ENCODE assay signal across 11 cellular contexts in the genomic region with DNA sequence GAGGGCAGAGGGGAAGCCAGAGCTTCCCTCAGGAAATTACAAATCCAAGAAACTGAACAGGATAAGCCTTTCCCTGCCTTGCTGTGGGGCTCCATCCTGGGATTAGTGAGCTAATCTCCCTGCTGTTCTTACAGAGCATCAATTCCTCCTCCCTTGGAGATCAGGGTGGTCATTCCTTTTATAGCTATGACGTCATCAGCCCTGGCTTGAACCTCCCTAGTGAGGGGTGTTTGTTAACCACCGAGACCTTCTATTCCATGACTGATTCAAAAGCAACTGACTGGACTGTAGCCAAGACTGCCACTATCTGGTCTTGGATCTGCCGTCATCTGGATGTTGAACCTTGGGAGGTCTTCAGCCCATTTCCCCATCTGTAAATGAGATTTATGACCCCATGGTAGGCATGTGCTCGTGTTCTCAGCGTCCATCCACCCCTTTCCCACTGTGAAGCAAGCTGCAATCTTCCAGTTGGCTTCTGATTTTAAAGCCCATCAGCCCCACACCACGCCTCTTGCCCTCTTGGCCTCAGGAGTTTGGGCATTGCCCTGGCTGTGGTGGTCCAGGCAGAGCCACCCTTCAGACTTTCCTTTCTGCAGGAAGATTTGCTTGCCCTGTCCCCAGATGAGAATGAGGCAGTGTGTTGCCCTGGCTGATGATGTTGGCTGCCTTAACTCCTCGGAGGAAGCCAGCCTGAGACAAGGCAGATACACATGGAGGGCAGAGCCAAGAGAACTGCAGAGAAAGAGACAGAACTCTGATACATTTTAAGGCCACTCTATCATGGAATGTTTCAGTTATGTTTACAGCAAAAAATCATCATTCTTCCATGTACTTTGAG. TPM values are rescaled to one million over a fixed set of nuclear protein-coding genes. Genes with fewer than 3 reads are reported as not detected.
DNase-seq lines count a peak whose midpoint lies in the region; ATAC-seq and TF ChIP-seq lines count a peak whose summit lies in the region.
"Had no signal": no experiment of that assay in that cellular context is flagged by ENCODE, and none has a peak within 500 bp of the region (broad histone marks: within the 10 kb centered on the region; RNA-seq: fewer than 3 reads in every experiment).

No MANE protein-coding gene starts in this region.

- H3K9me3 ChIP-seq in SJSA1 (replicated peaks) = no peaks in the 10 kb centered on the region

- H3K9me3 Mint-ChIP-seq in natural killer cell treated with Interleukin-12 subunit alpha and Interleukin-12 subunit beta and Interleukin-15 and Interleukin-18, amount 100 ng/mL, for 72 hours = no peaks in the 10 kb centered on the region
- H3K9me3 Mint-ChIP-seq in immature natural killer cell = no peaks in the 10 kb centered on the region
- H3K9me3 Mint-ChIP-seq: activated naive CD4-positive, alpha-beta T cell treated with anti-CD3 and anti-CD28 coated beads, Interleukin-2, amount 50 U/mL, for 72 hours had no signal

- ATAC-seq in foreskin keratinocyte = peak; percentile 8
- ATAC-seq in natural killer cell treated with Interleukin-12 subunit alpha and Interleukin-12 subunit beta and Interleukin-15 and Interleukin-18, amount 100 ng/mL, for 72 hours = no peak

- peaks cover 20 to 32% of the 10 kb centered on the region in 2 donors for H3K27me3 Mint-ChIP-seq in natural killer cell treated with Interleukin-12 subunit alpha and Interleukin-12 subunit beta and Interleukin-15 and Interleukin-18, amount 100 ng/mL, for 72 hours
- peaks cover 2 to 17% (median 8%) of the 10 kb centered on the region in 3 donors for H3K27me3 Mint-ChIP-seq in immature natural killer cell (ENCODE audit: low read depth in 3 of 3)

- H3K36me3 ChIP-seq in SJSA1 (no peaks in the 10 kb centered on the region), rectal smooth muscle tissue (ENCODE audit: control insufficient read depth, insufficient read depth, low read length) (no peaks in the 10 kb centered on the region)

- peak; percentile 63 for DNase-seq in ELF-1 (ENCODE audit: low read depth, low spot score)
- peak; percentile 82 to 85 for DNase-seq in SJSA1 (ENCODE audit: low read depth in 1 of 2, low spot score in 2 of 2)
- DNase-seq in foreskin keratinocyte = no peak
- no peak for DNase-seq in natural killer cell treated with Interleukin-12 subunit alpha and Interleukin-12 subunit beta and Interleukin-15 and Interleukin-18, amount 100 ng/mL, for 72 hours (ENCODE audit: low spot score)
- no peak for DNase-seq in middle frontal gyrus (ENCODE audit: extremely low spot score, low spot score)
- no peak for DNase-seq in immature natural killer cell
- no peak for DNase-seq in stimulated activated CD8-positive, alpha-beta memory T cell treated with anti-CD3 and anti-CD28 coated beads, Interleukin-4, amount 100 ng/mL, for 48 hours
- DNase-seq: NCI-H2029 treated with DMSO at 0.1 percent for 48 hours had no signal

- H3K4me1 Mint-ChIP-seq in natural killer cell treated with Interleukin-12 subunit alpha and Interleukin-12 subunit beta and Interleukin-15 and Interleukin-18, amount 100 ng/mL, for 72 hours (ENCODE audit: low read depth in 2 of 2) = peaks cover 2 to 13% of the 10 kb centered on the region in 2 donors
- H3K4me1 Mint-ChIP-seq in immature natural killer cell = peaks cover 3 to 7% of the 10 kb centered on the region in 2 donors

- no peak overlapping the region for H3K4me3 ChIP-seq in SJSA1
- no peak overlapping the region for H3K4me3 ChIP-seq in rectal smooth muscle tissue (ENCODE audit: low read length)
- H3K4me3 ChIP-seq: skin epidermis had no signal

- H3K27ac Mint-ChIP-seq in natural killer cell treated with Interleukin-12 subunit alpha and Interleukin-12 subunit beta and Interleukin-15 and Interleukin-18, amount 100 ng/mL, for 72 hours = no peak overlapping the region
- no peak overlapping the region for H3K27ac Mint-ChIP-seq in immature natural killer cell
- H3K27ac Mint-ChIP-seq: activated naive CD4-positive, alpha-beta T cell treated with anti-CD3 and anti-CD28 coated beads, Interleukin-2, amount 50 U/mL, for 72 hours had no signal

- no peak overlapping the region for H3K4me3 Mint-ChIP-seq in natural killer cell treated with Interleukin-12 subunit alpha and Interleukin-12 subunit beta and Interleukin-15 and Interleukin-18, amount 100 ng/mL, for 72 hours
- no peak overlapping the region for H3K4me3 Mint-ChIP-seq in immature natural killer cell

- H3K4me1 ChIP-seq in SJSA1 (replicated peaks) = peaks cover 54% of the 10 kb centered on the region
- H3K4me1 ChIP-seq in foreskin keratinocyte = peaks cover 14% of the 10 kb centered on the region
- H3K4me1 ChIP-seq in rectal smooth muscle tissue (ENCODE audit: control insufficient read depth, insufficient read depth, low read length) = peaks cover 15% of the 10 kb centered on the region

- no peaks in the 10 kb centered on the region for H3K36me3 Mint-ChIP-seq in natural killer cell treated with Interleukin-12 subunit alpha and Interleukin-12 subunit beta and Interleukin-15 and Interleukin-18, amount 100 ng/mL, for 72 hours
- H3K36me3 Mint-ChIP-seq in immature natural killer cell = no peaks in the 10 kb centered on the region
- H3K36me3 Mint-ChIP-seq: activated naive CD4-positive, alpha-beta T cell treated with anti-CD3 and anti-CD28 coated beads, Interleukin-2, amount 50 U/mL, for 72 hours had no signal

- H3K27ac ChIP-seq in SJSA1 (peak overlapping the region; percentile 70), foreskin keratinocyte (no peak overlapping the region), rectal smooth muscle tissue (ENCODE audit: low read depth, low read length) (peak overlapping the region; percentile 55)

- no peak for TF ChIP-seq CTCF in foreskin keratinocyte (conservative IDR thresholded peaks at IDR 0.05)

- H3K27me3 ChIP-seq in SJSA1 (replicated peaks) (no peaks in the 10 kb centered on the region), foreskin keratinocyte (no peaks in the 10 kb centered on the region), rectal smooth muscle tissue (ENCODE audit: control insufficient read depth, insufficient read depth, low read length) (no peaks in the 10 kb centered on the region)

- H3K9ac ChIP-seq in rectal smooth muscle tissue (ENCODE audit: low read length) = no peak overlapping the region

RNA-seq across cellular contexts. Expression of gene ACTN1, which starts 59.6 kb away (rescaled TPM):
- 262 and 370 TPM in 2 replicates for total RNA-seq in SJSA1 (2014; rRNA removed; shearing (Covaris generic))
- 687 and 748 TPM in 2 replicates for total RNA-seq in foreskin keratinocyte
- polyA plus RNA-seq in foreskin keratinocyte = 401 and 426 TPM in 2 replicates
- 100 to 1,000 TPM in 1 of 2 donors, 10 to 100 TPM in 1; 40.1 to 124 TPM for total RNA-seq in natural killer cell treated with Interleukin-12 subunit alpha and Interleukin-12 subunit beta and Interleukin-15 and Interleukin-18, amount 100 ng/mL, for 72 hours
- 1 to 10 TPM; 5.2 to 9.7 (median 9.3) TPM for polyA plus RNA-seq in immature natural killer cell

Comparison
In these comparisons a context has a peak if more than half of its experiments do, and no peak if none do; other contexts are left out.
1. DNase-seq: peak in ELF-1 (single experiment) and SJSA1 (2 of 2); none in foreskin keratinocyte (0 of 2), natural killer cell treated with Interleukin-12 subunit alpha and Interleukin-12 subunit beta and Interleukin-15 and Interleukin-18, amount 100 ng/mL, for 72 hours (single experiment), middle frontal gyrus (single experiment), immature natural killer cell (0 of 3) and stimulated activated CD8-positive, alpha-beta memory T cell treated with anti-CD3 and anti-CD28 coated beads, Interleukin-4, amount 100 ng/mL, for 48 hours (single experiment).